Comparison of ENCODE assay signal across 2 cellular contexts in genomic region chr3:186593862-186594261, GRCh38.
A peak's percentile ranks its signal among the peaks of the same experiment; 100 is the strongest.
TF ChIP-seq lines count a peak whose summit lies in the region.

No MANE protein-coding gene starts in this region.

TF ChIP-seq in HepG2, 621 proteins besides CTCF, POLR2A, EP300 and RAD21 (continues in another document):
- TF ChIP-seq HINFP (CRISPR knock-in tag; IDR thresholded peaks at IDR 0.05; ENCODE audit: low read depth) (no peak), ZNF282 (IDR thresholded peaks at IDR 0.05; ENCODE audit: partially characterized antibody) (no peak), GABPA (IDR thresholded peaks at IDR 0.05; ENCODE audit: low read depth, low read length) (no peak), GABPA (CRISPR knock-in tag; IDR thresholded peaks at IDR 0.05; ENCODE audit: low read depth) (peak; percentile 29; the same call in 1 of the 2 replicates), NFYC (CRISPR knock-in tag; IDR thresholded peaks at IDR 0.05) (peak; percentile 70), HOMEZ (CRISPR knock-in tag; IDR thresholded peaks at IDR 0.05; ENCODE audit: low read depth) (0 out of 2 replicates have a peak, but pooled peaks have one; percentile 9), SOX13 (IDR thresholded peaks at IDR 0.05) (no peak), SOX13 (CRISPR knock-in tag; conservative IDR thresholded peaks at IDR 0.05 in 1 of 2, IDR thresholded peaks at IDR 0.05 in 1 of 2) (peak in 1 of 2 experiments; percentile 30; a peak in 1 of 4 replicates), DRAP1 (CRISPR knock-in tag; IDR thresholded peaks at IDR 0.05) (peak; percentile 58), CREM (IDR thresholded peaks at IDR 0.05) (0 out of 2 replicates have a peak, but pooled peaks have one; percentile 25), CREM (CRISPR knock-in tag; IDR thresholded peaks at IDR 0.05) (no peak), GFI1 (CRISPR knock-in tag; IDR thresholded peaks at IDR 0.05; ENCODE audit: borderline replicate concordance) (peak; percentile 40; the same call in 1 of the 2 replicates), SAP130 (CRISPR knock-in tag; IDR thresholded peaks at IDR 0.05; ENCODE audit: low read depth) (peak; percentile 63), RCOR2 (CRISPR knock-in tag; IDR thresholded peaks at IDR 0.05) (0 out of 2 replicates have a peak, but pooled peaks have one; percentile 31), POGZ (CRISPR knock-in tag; IDR thresholded peaks at IDR 0.05) (peak; percentile 38; the same call in 1 of the 2 replicates), HDAC2 (CRISPR knock-in tag; IDR thresholded peaks at IDR 0.05) (peak; percentile 63), ZEB1 (IDR thresholded peaks at IDR 0.05; ENCODE audit: insufficient replicate concordance, low read depth) (peak; percentile 19), LCORL (IDR thresholded peaks at IDR 0.05) (no peak), LCORL (CRISPR knock-in tag; IDR thresholded peaks at IDR 0.05) (0 out of 2 replicates have a peak, but pooled peaks have one; percentile 33), THAP11 (CRISPR knock-in tag; IDR thresholded peaks at IDR 0.05) (0 out of 2 replicates have a peak, but pooled peaks have one; percentile 5), BRF2 (CRISPR knock-in tag; IDR thresholded peaks at IDR 0.05) (0 out of 2 replicates have a peak, but pooled peaks have one; percentile 2), POLR2AphosphoS5 (IDR thresholded peaks at IDR 0.05; ENCODE audit: low read depth, low read length) (peak; percentile 43; the same call in 1 of the 2 replicates), ZNF335 (CRISPR knock-in tag; IDR thresholded peaks at IDR 0.05) (no peak), ZBTB43 (CRISPR knock-in tag; conservative IDR thresholded peaks at IDR 0.05) (peak; percentile 99), HNF4A (CRISPR knock-in tag; IDR thresholded peaks at IDR 0.05) (peak; percentile 90), ELF3 (CRISPR knock-in tag; IDR thresholded peaks at IDR 0.05) (peak; percentile 44), ZNF792 (CRISPR knock-in tag; IDR thresholded peaks at IDR 0.05) (0 out of 2 replicates have a peak, but pooled peaks have one; percentile 5), TP53 (CRISPR knock-in tag; conservative IDR thresholded peaks at IDR 0.05) (no peak)

TF ChIP-seq in SK-N-SH, 30 proteins besides CTCF, POLR2A, EP300 and RAD21:
- no peak for TF ChIP-seq RCOR1 (IDR thresholded peaks at IDR 0.05; ENCODE audit: low read length)
- no peak for TF ChIP-seq CHD2 (IDR thresholded peaks at IDR 0.05; ENCODE audit: low read length, partially characterized antibody)
- TF ChIP-seq FOSL2 (IDR thresholded peaks at IDR 0.05; ENCODE audit: borderline replicate concordance, low read depth), result no peak
- no peak for TF ChIP-seq SMC3 (IDR thresholded peaks at IDR 0.05; ENCODE audit: low read depth, low read length)
- TF ChIP-seq TEAD4 (IDR thresholded peaks at IDR 0.05; ENCODE audit: borderline replicate concordance, insufficient read depth), result no peak
- TF ChIP-seq YY1 (IDR thresholded peaks at IDR 0.05; ENCODE audit: low read depth), result no peak
- TF ChIP-seq GABPA (IDR thresholded peaks at IDR 0.05; ENCODE audit: low read depth), result no peak
- TF ChIP-seq NFIC (IDR thresholded peaks at IDR 0.05; ENCODE audit: borderline replicate concordance), result no peak
- no peak for TF ChIP-seq MEF2A (IDR thresholded peaks at IDR 0.05; ENCODE audit: borderline replicate concordance, low read depth)
